Comparison of ENCODE assay signal across 8 cellular contexts in the genomic region with DNA sequence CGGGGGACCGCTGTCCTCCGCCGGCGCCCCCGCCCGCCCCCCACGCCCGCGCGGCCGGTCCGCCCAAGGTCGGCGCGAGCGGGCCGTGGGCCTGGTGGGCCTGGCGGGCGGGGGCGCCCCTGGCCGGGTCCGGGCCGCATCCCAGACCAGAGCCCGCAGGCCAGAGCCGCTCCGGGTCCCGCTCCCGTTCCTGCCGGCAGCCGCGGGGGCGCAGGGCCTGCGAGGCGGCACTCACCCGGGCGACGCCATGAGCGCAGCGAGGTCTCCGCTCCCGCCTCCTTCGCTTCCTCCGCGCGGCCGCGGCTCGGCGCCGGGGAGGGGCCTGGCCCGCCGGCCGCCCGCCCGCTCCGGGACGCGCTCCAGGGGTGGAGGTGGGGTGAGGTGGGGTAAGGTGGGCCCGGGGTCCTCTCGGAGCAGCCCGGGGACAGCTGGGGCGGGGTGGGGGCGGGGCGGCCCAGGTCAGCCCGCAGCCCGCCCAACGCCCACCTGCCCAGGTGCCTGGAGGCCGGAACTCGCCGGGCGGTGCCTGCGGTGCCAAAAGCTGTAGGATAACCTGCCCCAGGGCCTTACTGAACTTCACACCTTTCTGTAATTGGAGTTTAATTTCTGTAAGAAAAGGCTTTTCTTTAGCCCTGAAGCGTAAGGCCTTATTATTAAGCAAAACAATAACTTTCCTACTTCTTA. TPM values are rescaled to one million over a fixed set of nuclear protein-coding genes. Genes with fewer than 3 reads are reported as not detected.
DNase-seq lines count a peak whose midpoint lies in the region; ATAC-seq and TF ChIP-seq lines count a peak whose summit lies in the region.

A gene with protein sequence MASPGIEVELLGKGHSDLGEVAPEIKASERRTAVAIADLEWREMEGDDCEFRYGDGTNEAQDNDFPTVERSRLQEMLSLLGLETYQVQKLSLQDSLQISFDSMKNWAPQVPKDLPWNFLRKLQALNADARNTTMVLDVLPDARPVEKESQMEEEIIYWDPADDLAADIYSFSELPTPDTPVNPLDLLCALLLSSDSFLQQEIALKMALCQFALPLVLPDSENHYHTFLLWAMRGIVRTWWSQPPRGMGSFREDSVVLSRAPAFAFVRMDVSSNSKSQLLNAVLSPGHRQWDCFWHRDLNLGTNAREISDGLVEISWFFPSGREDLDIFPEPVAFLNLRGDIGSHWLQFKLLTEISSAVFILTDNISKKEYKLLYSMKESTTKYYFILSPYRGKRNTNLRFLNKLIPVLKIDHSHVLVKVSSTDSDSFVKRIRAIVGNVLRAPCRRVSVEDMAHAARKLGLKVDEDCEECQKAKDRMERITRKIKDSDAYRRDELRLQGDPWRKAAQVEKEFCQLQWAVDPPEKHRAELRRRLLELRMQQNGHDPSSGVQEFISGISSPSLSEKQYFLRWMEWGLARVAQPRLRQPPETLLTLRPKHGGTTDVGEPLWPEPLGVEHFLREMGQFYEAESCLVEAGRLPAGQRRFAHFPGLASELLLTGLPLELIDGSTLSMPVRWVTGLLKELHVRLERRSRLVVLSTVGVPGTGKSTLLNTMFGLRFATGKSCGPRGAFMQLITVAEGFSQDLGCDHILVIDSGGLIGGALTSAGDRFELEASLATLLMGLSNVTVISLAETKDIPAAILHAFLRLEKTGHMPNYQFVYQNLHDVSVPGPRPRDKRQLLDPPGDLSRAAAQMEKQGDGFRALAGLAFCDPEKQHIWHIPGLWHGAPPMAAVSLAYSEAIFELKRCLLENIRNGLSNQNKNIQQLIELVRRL (minus strand): TSS at position 270 of the 684 bp plus-strand sequence. CDS start 21 bp downstream, at position 249.

- CTCF ChIA-PET in T-cell (lab: Charles Lee) = no interaction called here

- peaks cover 0 to 31% of the 10 kb centered on the region in 2 donors for H3K4me1 ChIP-seq in right atrium auricular region

- peaks cover 37 to 43% (median 38%) of the 10 kb centered on the region in 3 donors for H3K4me1 Mint-ChIP-seq in T-cell

- H3K36me3 ChIP-seq in right atrium auricular region = no peaks in the 10 kb centered on the region

- TF ChIP-seq CTCF in right atrium auricular region (IDR thresholded peaks at IDR 0.05) = no peak

- ATAC-seq in GM19455 (IDR thresholded peaks at IDR 0.05; ENCODE audit: unreplicated experiment) = peak; percentile 81
- peak; percentile 92 to 94 (median 92) for ATAC-seq in T-cell (replicated peaks in 1 of 4)

- H3K27ac Mint-ChIP-seq in T-cell = peak within 1 kb of the TSS; percentile 95 to 96

- H3K36me3 Mint-ChIP-seq in T-cell = no peaks in the 10 kb centered on the region

- peak within 1 kb of the TSS; percentile 88 to 89 for H3K27ac ChIP-seq in right atrium auricular region

- no peaks in the 10 kb centered on the region for H3K27me3 ChIP-seq in right atrium auricular region

- H3K27me3 Mint-ChIP-seq in T-cell = no peaks in the 10 kb centered on the region

- POLR2A ChIA-PET in T-cell (lab: Charles Lee) = no interaction called here

- H3K4me3 Mint-ChIP-seq in T-cell = peak within 1 kb of the TSS; percentile 89 to 94 (median 94)

- H3K9me3 Mint-ChIP-seq in T-cell = no peaks in the 10 kb centered on the region

- peak within 1 kb of the TSS; percentile 78 to 80 for H3K4me3 ChIP-seq in right atrium auricular region

- peak; percentile 54 for DNase-seq in COLO829 (ENCODE audit: low spot score)
- peak; percentile 54 for DNase-seq in HT-29 (ENCODE audit: low spot score)
- peak; percentile 5 to 62 (median 44) for DNase-seq in T-cell
- DNase-seq in amniotic stem cell (lab: John Stamatoyannopoulos, UW) = peak; percentile 16
- no peak for DNase-seq in right atrium auricular region (ENCODE audit: low spot score)
- DNase-seq in putamen (ENCODE audit: low spot score) = peak; percentile 42
- no peak for DNase-seq in middle frontal gyrus (ENCODE audit: extremely low spot score, low spot score)

- no peaks in the 10 kb centered on the region for H3K9me3 ChIP-seq in right atrium auricular region

RNA-seq across cellular contexts. Expression of the gene that starts here (rescaled TPM):
- total RNA-seq in HT-29 (2014; rRNA removed; shearing (Covaris generic)) = 29.3 and 32.9 TPM in 2 replicates
- total RNA-seq in T-cell = 10 to 100 TPM; 22.3 to 35.2 (median 33.6) TPM
- 10 to 100 TPM; 26.4 to 30.9 TPM for total RNA-seq in right atrium auricular region

Comparison
In these comparisons a context has a peak if more than half of its experiments do, and no peak if none do; other contexts are left out.
1. DNase-seq: peak in COLO829 (single experiment), HT-29 (single experiment), T-cell (34 of 34), amniotic stem cell (single experiment) and putamen (single experiment); none in right atrium auricular region (single experiment) and middle frontal gyrus (single experiment).